In genomic region chr6:44049163-44049988, GRCh38 we compare ENCODE assay signal across 1 cellular context.
TF ChIP-seq lines count a peak whose summit lies in the region.

No MANE protein-coding gene starts in this region.

TF ChIP-seq in K562, 482 proteins besides CTCF, POLR2A, EP300 and RAD21 (continued from another document):
- no peak for TF ChIP-seq HMGXB4 (CRISPR knock-in tag; IDR thresholded peaks at IDR 0.05)
- TF ChIP-seq SMARCE1 (IDR thresholded peaks at IDR 0.05): 0 out of 2 replicates have a peak, but pooled peaks have one; percentile 34
- TF ChIP-seq PCBP2 (IDR thresholded peaks at IDR 0.05; ENCODE audit: low read depth, low read length, poor library complexity, severe bottlenecking): no peak
- no peak for TF ChIP-seq ZNF507 (tag; conservative IDR thresholded peaks at IDR 0.05)
- TF ChIP-seq ZNF584 (CRISPR knock-in tag; IDR thresholded peaks at IDR 0.05; ENCODE audit: low read depth): no peak
- TF ChIP-seq HOXB6 (CRISPR knock-in tag; IDR thresholded peaks at IDR 0.05; ENCODE audit: borderline replicate concordance): no peak
- TF ChIP-seq SAP30 (IDR thresholded peaks at IDR 0.05; ENCODE audit: borderline replicate concordance, insufficient read depth, low read depth, low read length, poor library complexity, severe bottlenecking): no peak
- no peak for TF ChIP-seq HES1 (IDR thresholded peaks at IDR 0.05; ENCODE audit: low read depth)
